Comparison of ENCODE assay signal across 21 cellular contexts in genomic region chr1:154006136-154006535, GRCh38. TPM values are rescaled to one million over a fixed set of nuclear protein-coding genes. Genes with fewer than 3 reads are reported as not detected.
DNase-seq lines count a peak whose midpoint lies in the region; ATAC-seq and TF ChIP-seq lines count a peak whose summit lies in the region.
"Had no signal": no experiment of that assay in that cellular context is flagged by ENCODE, and none has a peak within 500 bp of the region (broad histone marks: within the 10 kb centered on the region; RNA-seq: fewer than 3 reads in every experiment).

No MANE protein-coding gene starts in this region.

- H3K27ac Mint-ChIP-seq in immature natural killer cell, result no peak overlapping the region
- H3K27ac Mint-ChIP-seq: activated naive CD8-positive, alpha-beta T cell; activated T-helper 17 cell treated with anti-CD3 and anti-CD28 coated beads, Interleukin-2, amount 50 U/mL, for 72 hours; progenitor cell of endocrine pancreas had no signal

- H3K27me3 ChIP-seq in testis, result no peaks in the 10 kb centered on the region
- H3K27me3 ChIP-seq: cardiac muscle cell, gastroesophageal sphincter had no signal

- ATAC-seq in activated CD4-positive, CD25-positive, alpha-beta regulatory T cell treated with anti-CD3 and anti-CD28 coated beads, Interleukin-2, amount 50 U/mL, for 24 hours, result no peak
- ATAC-seq: activated T-helper 17 cell treated with anti-CD3 and anti-CD28 coated beads, Interleukin-2, amount 50 U/mL, for 72 hours; gastroesophageal sphincter; K562; lower lobe of right lung; SK-N-SH treated with all-trans-retinoic acid at 6 μM for 48 hours had no signal

- no peaks in the 10 kb centered on the region for H3K4me1 Mint-ChIP-seq in immature natural killer cell
- H3K4me1 Mint-ChIP-seq: activated T-helper 17 cell treated with anti-CD3 and anti-CD28 coated beads, Interleukin-2, amount 50 U/mL, for 72 hours; neural crest cell had no signal

- no peaks in the 10 kb centered on the region for H3K27me3 Mint-ChIP-seq in immature natural killer cell (ENCODE audit: low read depth in 3 of 3)
- H3K27me3 Mint-ChIP-seq: activated naive CD8-positive, alpha-beta T cell; activated T-helper 17 cell treated with anti-CD3 and anti-CD28 coated beads, Interleukin-2, amount 50 U/mL, for 72 hours; progenitor cell of endocrine pancreas had no signal

- 90 to 100% methylated on average over 3 of the region's 3 CpGs for WGBS in testis, 2 donors

- H3K4me1 ChIP-seq in testis, result peaks cover 7% of the 10 kb centered on the region
- H3K4me1 ChIP-seq: gastroesophageal sphincter, HAP-1, lower lobe of right lung had no signal

- H3K4me3 Mint-ChIP-seq in immature natural killer cell, result no peak overlapping the region
- H3K4me3 Mint-ChIP-seq: activated naive CD8-positive, alpha-beta T cell; activated T-helper 17 cell treated with anti-CD3 and anti-CD28 coated beads, Interleukin-2, amount 50 U/mL, for 72 hours; neural crest cell had no signal

- H3K4me3 ChIP-seq in fibroblast of pulmonary artery (replicated peaks; ENCODE audit: low read depth, low read length), result no peak overlapping the region
- no peak overlapping the region for H3K4me3 ChIP-seq in testis
- H3K4me3 ChIP-seq: cardiac muscle cell, gastroesophageal sphincter, HAP-1, K562, lower lobe of right lung had no signal

- no peaks in the 10 kb centered on the region for H3K36me3 ChIP-seq in testis (ENCODE audit: low read depth, missing control alignments)
- H3K36me3 ChIP-seq: cardiac muscle cell, gastroesophageal sphincter, HAP-1, lower lobe of right lung had no signal

- TF ChIP-seq CTCF in fibroblast of pulmonary artery (IDR thresholded peaks at IDR 0.05; ENCODE audit: low read length, missing control alignments) (no peak), testis (IDR thresholded peaks at IDR 0.05) (no peak)

- peak; percentile 33 for DNase-seq in ELR (ENCODE audit: low read depth)
- peak; percentile 42 for DNase-seq in amniotic stem cell (lab: John Stamatoyannopoulos, UW)
- peak; percentile 34 for DNase-seq in fibroblast of pulmonary artery (ENCODE audit: low read depth)
- DNase-seq in stromal cell of bone marrow (ENCODE audit: low read depth), result peak; percentile 57
- DNase-seq in testis, result no peak
- DNase-seq in immature natural killer cell, result no peak
- DNase-seq: activated CD4-positive, alpha-beta T cell treated with anti-CD3 and anti-CD28 coated beads, Interleukin-2, amount 50 U/mL, for 1 hour; DND-41; lower lobe of right lung; NCI-H526 treated with DMSO at 0.1 percent for 48 hours had no signal

- TF ChIP-seq POLR2A in testis (IDR thresholded peaks at IDR 0.05), result no peak

- H3K36me3 Mint-ChIP-seq in immature natural killer cell, result no peaks in the 10 kb centered on the region
- H3K36me3 Mint-ChIP-seq: activated naive CD8-positive, alpha-beta T cell had no signal

- intact Hi-C loops in testis (cut with DNase I; ENCODE audit: low total_unique reads), result no loop called here

- H3K9me3 ChIP-seq in testis, result no peaks in the 10 kb centered on the region
- H3K9me3 ChIP-seq: gastroesophageal sphincter, HAP-1, lower lobe of right lung had no signal

- H3K9me3 Mint-ChIP-seq in immature natural killer cell, result no peaks in the 10 kb centered on the region
- H3K9me3 Mint-ChIP-seq: activated T-helper 17 cell treated with anti-CD3 and anti-CD28 coated beads, Interleukin-2, amount 50 U/mL, for 72 hours; neural crest cell had no signal

- H3K27ac ChIP-seq in testis, result no peak overlapping the region
- H3K27ac ChIP-seq: cardiac muscle cell, gastroesophageal sphincter, lower lobe of right lung, VCaP had no signal

RNA-seq across cellular contexts. Expression of gene RPS27, which starts 15.6 kb away (rescaled TPM):
- 1,000 to 10,000 TPM in 1 of 2 donors, 100 to 1,000 TPM in 1; 779 to 1,544 TPM for total RNA-seq in testis
- polyA plus RNA-seq in testis (ENCODE audit: insufficient read depth, low read depth, low replicate concordance) (3,589 TPM), immature natural killer cell (over 10,000 TPM in 1 of 3 donors, 1,000 to 10,000 TPM in 2; 7,421 to 15,806 (median 9,939) TPM)

RNA-seq across cellular contexts. Expression of gene RAB13, which starts 20.0 kb away (rescaled TPM):
- 10 to 100 TPM; 37.6 to 45.2 TPM for total RNA-seq in testis
- 82.8 TPM for polyA plus RNA-seq in testis (ENCODE audit: insufficient read depth, low read depth, low replicate concordance)
- polyA plus RNA-seq in immature natural killer cell, result not detected

RNA-seq across cellular contexts. Expression of gene JTB, which starts 28.7 kb away (rescaled TPM):
- 100 to 1,000 TPM; 159 to 212 TPM for total RNA-seq in testis
- polyA plus RNA-seq in testis (ENCODE audit: insufficient read depth, low read depth, low replicate concordance) (78.6 TPM), immature natural killer cell (100 to 1,000 TPM; 365 to 460 (median 440) TPM)

RNA-seq across cellular contexts. Expression of gene CREB3L4, which starts 38.4 kb away (rescaled TPM):
- total RNA-seq in testis, result 10 to 100 TPM; 22.2 to 24.6 TPM
- polyA plus RNA-seq in testis (ENCODE audit: insufficient read depth, low read depth, low replicate concordance) (15.6 TPM), immature natural killer cell (10 to 100 TPM; 10.0 to 17.6 (median 15.2) TPM)

RNA-seq across cellular contexts. Expression of gene SLC39A1, which starts 42.8 kb away (rescaled TPM):
- total RNA-seq in testis, result 10 to 100 TPM; 46.5 to 62.5 TPM
- polyA plus RNA-seq in testis (ENCODE audit: insufficient read depth, low read depth, low replicate concordance) (54.5 TPM), immature natural killer cell (10 to 100 TPM; 52.3 to 84.8 (median 54.6) TPM)

Comparison
In these comparisons a context has a peak if more than half of its experiments do, and no peak if none do; other contexts are left out.
1. DNase-seq: peak in ELR (single experiment), amniotic stem cell (single experiment), fibroblast of pulmonary artery (single experiment) and stromal cell of bone marrow (single experiment); none in testis (single experiment) and immature natural killer cell (0 of 3).
2. RNA of gene RAB13, which starts 20.0 kb away (polyA plus RNA-seq): 82.8 TPM in testis (single experiment); not detected in immature natural killer cell; every median in the first group is over 10 times any median in the second.